ENCODE assay signal across 9 cellular contexts in the genomic region with DNA sequence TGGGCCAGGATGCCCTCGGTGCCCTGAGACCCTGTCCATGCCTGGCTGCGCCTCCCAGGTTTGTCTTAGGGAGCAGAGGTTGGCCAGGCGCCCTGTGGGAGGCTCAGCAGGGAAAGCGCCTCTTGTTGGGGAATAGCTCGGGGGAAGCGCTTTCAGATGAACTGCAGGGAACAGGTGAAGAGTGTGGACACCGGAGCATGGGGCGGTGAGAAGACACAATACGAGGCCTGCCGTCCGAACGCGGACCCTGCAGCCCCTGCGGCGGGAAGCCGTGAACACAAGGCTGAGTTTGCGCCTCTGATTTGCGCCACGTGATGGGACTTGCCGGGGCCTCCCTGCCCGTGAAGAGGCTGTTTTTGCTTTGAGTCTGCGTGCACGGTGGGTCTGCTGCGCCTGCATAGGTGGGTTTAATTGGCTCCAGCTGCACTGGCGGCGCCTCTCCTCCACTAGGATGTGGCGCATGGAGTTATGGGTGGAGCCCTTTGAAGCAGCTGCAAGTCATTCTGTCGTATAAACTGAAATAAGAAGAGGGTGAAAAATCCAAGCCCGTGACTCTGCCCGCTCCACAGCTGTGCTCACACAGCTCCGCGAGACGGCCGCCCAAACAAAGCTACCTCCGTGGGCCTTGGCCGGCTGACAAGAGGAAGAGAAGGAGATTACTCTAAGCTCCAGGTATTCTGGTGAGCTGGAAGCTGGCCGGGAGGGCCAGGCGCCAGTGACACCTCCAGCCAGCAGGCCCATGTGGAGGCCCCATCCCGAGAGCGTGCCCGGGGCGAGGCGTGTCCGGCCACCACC.
DNase-seq lines count a peak whose midpoint lies in the region; TF ChIP-seq lines count a peak whose summit lies in the region.
"Had no signal": no experiment of that assay in that cellular context is flagged by ENCODE, and none has a peak within 500 bp of the region (broad histone marks: within the 10 kb centered on the region; RNA-seq: fewer than 3 reads in every experiment).

No MANE protein-coding gene starts in this region.

- no peak overlapping the region for H2AFZ ChIP-seq in fibroblast of lung (ENCODE audit: low read length)

- H3K27me3 ChIP-seq in fibroblast of lung (ENCODE audit: control insufficient read depth, insufficient read depth, low read length) (no peaks in the 10 kb centered on the region), ovary (no peaks in the 10 kb centered on the region)

- no peaks in the 10 kb centered on the region for H3K36me3 Mint-ChIP-seq in type B pancreatic cell

- H3K4me3 ChIP-seq in fibroblast of lung (replicated peaks in 1 of 4; ENCODE audit: control extremely low read depth in 1 of 4, insufficient read depth in 1 of 4, low read depth in 3 of 4, low read length in 4 of 4), result no peak overlapping the region
- no peak overlapping the region for H3K4me3 ChIP-seq in ovary
- H3K4me3 ChIP-seq: K562 had no signal

- intact Hi-C loops in ovary (cut with DNase I), result no loop called here

- H3K27ac Mint-ChIP-seq in type B pancreatic cell, result no peak overlapping the region

- TF ChIP-seq POLR2A in ovary (IDR thresholded peaks at IDR 0.05), result no peak

- H3K79me2 ChIP-seq in fibroblast of lung (ENCODE audit: control insufficient read depth, insufficient read depth, low read length), result no peaks in the 10 kb centered on the region

- TF ChIP-seq CTCF in fibroblast of lung (conservative IDR thresholded peaks at IDR 0.05 in 1 of 2, IDR thresholded peaks at IDR 0.05 in 1 of 2; ENCODE audit: low read depth in 1 of 2, low read length in 2 of 2) (peak in 1 of 2 donors; percentile 13), ovary (IDR thresholded peaks at IDR 0.05) (no peak), type B pancreatic cell (conservative IDR thresholded peaks at IDR 0.05) (no peak)

- H3K4me1 Mint-ChIP-seq in type B pancreatic cell (ENCODE audit: unreplicated experiment), result peaks cover 3% of the 10 kb centered on the region

- H3K4me1 ChIP-seq in fibroblast of lung (ENCODE audit: control insufficient read depth, extremely low read depth, insufficient read depth, low read length) (no peaks in the 10 kb centered on the region), ovary (ENCODE audit: insufficient read depth) (peaks cover 20% of the 10 kb centered on the region)

- H3K36me3 ChIP-seq in fibroblast of lung (ENCODE audit: control insufficient read depth, insufficient read depth, low read length), result no peaks in the 10 kb centered on the region
- no peaks in the 10 kb centered on the region for H3K36me3 ChIP-seq in ovary

- H3K9ac ChIP-seq in fibroblast of lung (ENCODE audit: insufficient read depth, low read length), result no peak overlapping the region

- H4K20me1 ChIP-seq in fibroblast of lung (ENCODE audit: control insufficient read depth, extremely low read depth, insufficient read depth, low read length), result no peaks in the 10 kb centered on the region

- H3K4me2 ChIP-seq in fibroblast of lung (ENCODE audit: extremely low read depth, insufficient read depth, low read length), result no peak overlapping the region

- no peak for TF ChIP-seq EP300 in ovary (IDR thresholded peaks at IDR 0.05)

- H3K27me3 Mint-ChIP-seq in type B pancreatic cell, result no peaks in the 10 kb centered on the region

- H3K9me3 Mint-ChIP-seq in type B pancreatic cell, result no peaks in the 10 kb centered on the region

- DNase-seq in DMS79 (lab: John Stamatoyannopoulos, UW) (peak; percentile 94), NCI-H2196 treated with DMSO at 0.1 percent for 48 hours (lab: John Stamatoyannopoulos, UW; ENCODE audit: unreplicated experiment) (peak; percentile 92), fibroblast of lung (ENCODE audit: low read depth in 2 of 2) (peak; percentile 68 to 84), ovary (peak; percentile 51 to 70 (median 63)), middle frontal gyrus (ENCODE audit: extremely low spot score, low spot score) (no peak), mucosa of gallbladder (ENCODE audit: low spot score) (no peak), type B pancreatic cell (ENCODE audit: extremely low spot score, unreplicated experiment) (no peak), HK-2 (ENCODE audit: unreplicated experiment) (no peak)

- H3K27ac ChIP-seq in fibroblast of lung (ENCODE audit: insufficient read depth, low read length) (peak overlapping the region; percentile 14), ovary (peak overlapping the region; percentile 14 to 77)

- H3K9me3 ChIP-seq in fibroblast of lung (ENCODE audit: control insufficient read depth, insufficient read depth, low read depth, low read length) (no peaks in the 10 kb centered on the region), ovary (no peaks in the 10 kb centered on the region)

- H3K4me3 Mint-ChIP-seq in type B pancreatic cell, result no peak overlapping the region

- WGBS in ovary, 3 donors, result 33 to 36% (median 35%) methylated on average over 44 of the region's 44 CpGs

Comparison
In these comparisons a context has a peak if more than half of its experiments do, and no peak if none do; other contexts are left out.
1. DNase-seq: peak in DMS79 (single experiment), NCI-H2196 treated with DMSO at 0.1 percent for 48 hours (single experiment), fibroblast of lung (2 of 2) and ovary (5 of 5); none in middle frontal gyrus (single experiment), mucosa of gallbladder (single experiment), type B pancreatic cell (single experiment) and HK-2 (single experiment).